1 cellular context compared by ENCODE assay signal in the genomic region with DNA sequence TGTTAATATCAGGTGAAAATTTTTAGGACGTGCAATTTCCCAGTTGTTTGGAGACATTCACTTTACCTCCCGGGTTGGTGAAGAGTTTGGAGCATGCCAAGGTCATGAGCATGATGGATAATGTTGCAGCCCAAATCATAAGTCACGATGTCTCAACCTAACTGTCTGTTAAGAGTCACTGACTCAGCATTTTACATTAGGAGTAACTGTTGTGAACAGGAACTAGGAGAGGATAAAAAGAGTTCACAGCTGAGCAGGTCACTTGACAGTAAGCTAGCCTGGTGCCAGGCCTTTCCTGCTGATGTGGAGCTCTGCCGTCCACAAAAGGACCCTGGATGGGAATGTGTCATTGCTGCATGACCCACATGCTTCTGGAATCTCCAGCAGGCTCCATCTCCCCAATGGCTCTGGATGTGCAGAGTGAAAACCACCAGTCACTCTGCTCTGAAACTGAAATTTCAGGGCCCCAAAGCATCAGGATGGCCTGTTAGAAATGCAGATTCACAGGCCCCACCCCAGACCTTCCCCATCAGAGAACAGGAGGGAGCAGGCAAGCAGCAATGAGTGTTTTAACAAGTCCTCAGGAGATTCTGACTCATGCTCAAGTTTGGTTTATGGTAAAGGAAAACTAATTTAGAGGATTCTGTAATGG.
TF ChIP-seq lines count a peak whose summit lies in the region.

No MANE protein-coding gene starts in this region.

TF ChIP-seq in K562, 482 proteins besides CTCF, POLR2A, EP300 and RAD21 (continued from another document and continues in another):
- TF ChIP-seq, protein P1, sequence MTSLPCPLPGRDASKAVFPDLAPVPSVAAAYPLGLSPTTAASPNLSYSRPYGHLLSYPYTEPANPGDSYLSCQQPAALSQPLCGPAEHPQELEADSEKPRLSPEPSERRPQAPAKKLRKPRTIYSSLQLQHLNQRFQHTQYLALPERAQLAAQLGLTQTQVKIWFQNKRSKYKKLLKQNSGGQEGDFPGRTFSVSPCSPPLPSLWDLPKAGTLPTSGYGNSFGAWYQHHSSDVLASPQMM (CRISPR knock-in tag; IDR thresholded peaks at IDR 0.05), result no peak
- TF ChIP-seq, protein P2, sequence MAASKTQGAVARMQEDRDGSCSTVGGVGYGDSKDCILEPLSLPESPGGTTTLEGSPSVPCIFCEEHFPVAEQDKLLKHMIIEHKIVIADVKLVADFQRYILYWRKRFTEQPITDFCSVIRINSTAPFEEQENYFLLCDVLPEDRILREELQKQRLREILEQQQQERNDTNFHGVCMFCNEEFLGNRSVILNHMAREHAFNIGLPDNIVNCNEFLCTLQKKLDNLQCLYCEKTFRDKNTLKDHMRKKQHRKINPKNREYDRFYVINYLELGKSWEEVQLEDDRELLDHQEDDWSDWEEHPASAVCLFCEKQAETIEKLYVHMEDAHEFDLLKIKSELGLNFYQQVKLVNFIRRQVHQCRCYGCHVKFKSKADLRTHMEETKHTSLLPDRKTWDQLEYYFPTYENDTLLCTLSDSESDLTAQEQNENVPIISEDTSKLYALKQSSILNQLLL (CRISPR knock-in tag; IDR thresholded peaks at IDR 0.05; ENCODE audit: borderline replicate concordance), result no peak
- TF ChIP-seq MEF2D (tag; conservative IDR thresholded peaks at IDR 0.05; ENCODE audit: low read depth), result peak; percentile 77
- no peak for TF ChIP-seq PTTG1 (tag; IDR thresholded peaks at IDR 0.05; ENCODE audit: low read depth)
- 0 out of 4 replicates have a peak, but pooled peaks of 1 of the 2 experiments have one; percentile 62 for TF ChIP-seq TBL1XR1 (IDR thresholded peaks at IDR 0.05; ENCODE audit: low read length in 2 of 2)
- TF ChIP-seq TRIM24 (IDR thresholded peaks at IDR 0.05), result peak in 1 of 2 experiments; percentile 73; a peak in 3 of 4 replicates
- TF ChIP-seq REST (CRISPR knock-in tag; IDR thresholded peaks at IDR 0.05; ENCODE audit: low read depth), result peak; percentile 58
- peak; percentile 48 for TF ChIP-seq EP400 (IDR thresholded peaks at IDR 0.05)
- TF ChIP-seq SETDB1 (IDR thresholded peaks at IDR 0.05; ENCODE audit: low read length), result no peak
- TF ChIP-seq DMBX1 (CRISPR knock-in tag; IDR thresholded peaks at IDR 0.05; ENCODE audit: borderline replicate concordance), result peak; percentile 23; the same call in 1 of the 2 replicates
- no peak for TF ChIP-seq NR1H2 (CRISPR knock-in tag; IDR thresholded peaks at IDR 0.05)
- no peak; the same call in 1 of the 2 replicates for TF ChIP-seq MYC (IDR thresholded peaks at IDR 0.05; ENCODE audit: low read depth, low read length)
- peak; percentile 55; the same call in 1 of the 2 replicates for TF ChIP-seq MYC (CRISPR knock-in tag; IDR thresholded peaks at IDR 0.05; ENCODE audit: borderline replicate concordance, low read depth)
- TF ChIP-seq TSC22D4 (tag; IDR thresholded peaks at IDR 0.05), result no peak
- TF ChIP-seq NCOA6 (IDR thresholded peaks at IDR 0.05), result no peak
- no peak for TF ChIP-seq CBX3 (IDR thresholded peaks at IDR 0.05; ENCODE audit: borderline replicate concordance in 1 of 2, low read length in 2 of 2)
- TF ChIP-seq EHMT2 (IDR thresholded peaks at IDR 0.05), result 0 out of 2 replicates have a peak, but pooled peaks have one; percentile 39
- TF ChIP-seq NR0B1 (IDR thresholded peaks at IDR 0.05; ENCODE audit: partially characterized antibody), result no peak
- TF ChIP-seq ETV1 (tag; conservative IDR thresholded peaks at IDR 0.05; ENCODE audit: low read depth), result peak; percentile 73
- peak; percentile 40; the same call in 1 of the 2 replicates for TF ChIP-seq OTX1 (CRISPR knock-in tag; IDR thresholded peaks at IDR 0.05)
- TF ChIP-seq PYGO2 (tag; IDR thresholded peaks at IDR 0.05), result no peak
- TF ChIP-seq ZNF274 (IDR thresholded peaks at IDR 0.05; ENCODE audit: borderline replicate concordance, low read depth, low read length), result no peak
- TF ChIP-seq ZNF175 (CRISPR knock-in tag; IDR thresholded peaks at IDR 0.05; ENCODE audit: low read depth), result 0 out of 2 replicates have a peak, but pooled peaks have one; percentile 10
- TF ChIP-seq DDX20 (tag; IDR thresholded peaks at IDR 0.05; ENCODE audit: low read depth), result no peak
- peak; percentile 90 for TF ChIP-seq SMAD4 (CRISPR knock-in tag; conservative IDR thresholded peaks at IDR 0.05)
- TF ChIP-seq, protein P3, sequence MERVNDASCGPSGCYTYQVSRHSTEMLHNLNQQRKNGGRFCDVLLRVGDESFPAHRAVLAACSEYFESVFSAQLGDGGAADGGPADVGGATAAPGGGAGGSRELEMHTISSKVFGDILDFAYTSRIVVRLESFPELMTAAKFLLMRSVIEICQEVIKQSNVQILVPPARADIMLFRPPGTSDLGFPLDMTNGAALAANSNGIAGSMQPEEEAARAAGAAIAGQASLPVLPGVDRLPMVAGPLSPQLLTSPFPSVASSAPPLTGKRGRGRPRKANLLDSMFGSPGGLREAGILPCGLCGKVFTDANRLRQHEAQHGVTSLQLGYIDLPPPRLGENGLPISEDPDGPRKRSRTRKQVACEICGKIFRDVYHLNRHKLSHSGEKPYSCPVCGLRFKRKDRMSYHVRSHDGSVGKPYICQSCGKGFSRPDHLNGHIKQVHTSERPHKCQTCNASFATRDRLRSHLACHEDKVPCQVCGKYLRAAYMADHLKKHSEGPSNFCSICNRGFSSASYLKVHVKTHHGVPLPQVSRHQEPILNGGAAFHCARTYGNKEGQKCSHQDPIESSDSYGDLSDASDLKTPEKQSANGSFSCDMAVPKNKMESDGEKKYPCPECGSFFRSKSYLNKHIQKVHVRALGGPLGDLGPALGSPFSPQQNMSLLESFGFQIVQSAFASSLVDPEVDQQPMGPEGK (CRISPR knock-in tag; IDR thresholded peaks at IDR 0.05; ENCODE audit: borderline replicate concordance), result 0 out of 2 replicates have a peak, but pooled peaks have one; percentile 20
- TF ChIP-seq ZNF766 (CRISPR knock-in tag; conservative IDR thresholded peaks at IDR 0.05), result peak; percentile 89
- peak; percentile 54; the same call in 1 of the 2 replicates for TF ChIP-seq VEZF1 (CRISPR knock-in tag; IDR thresholded peaks at IDR 0.05)
- TF ChIP-seq ZFPM2 (CRISPR knock-in tag; IDR thresholded peaks at IDR 0.05), result 0 out of 2 replicates have a peak, but pooled peaks have one; percentile 35
- TF ChIP-seq BRF2 (IDR thresholded peaks at IDR 0.05; ENCODE audit: borderline replicate concordance, insufficient read depth, insufficient read length), result no peak
- 0 out of 2 replicates have a peak, but pooled peaks have one; percentile 31 for TF ChIP-seq TCFL5 (CRISPR knock-in tag; conservative IDR thresholded peaks at IDR 0.05)
- peak; percentile 58 for TF ChIP-seq MIER1 (IDR thresholded peaks at IDR 0.05; ENCODE audit: low read depth)
- TF ChIP-seq CREB1 (IDR thresholded peaks at IDR 0.05), result no peak
- TF ChIP-seq CREB1 (CRISPR knock-in tag; IDR thresholded peaks at IDR 0.05), result no peak
- TF ChIP-seq BDP1 (IDR thresholded peaks at IDR 0.05; ENCODE audit: insufficient read depth, insufficient read length), result no peak
- peak; percentile 78 for TF ChIP-seq ARID1B (IDR thresholded peaks at IDR 0.05)
- TF ChIP-seq ARHGAP35 (IDR thresholded peaks at IDR 0.05; ENCODE audit: partially characterized antibody), result no peak
- TF ChIP-seq NFIC (IDR thresholded peaks at IDR 0.05), result no peak
- TF ChIP-seq GATAD2B (IDR thresholded peaks at IDR 0.05; ENCODE audit: borderline replicate concordance), result 0 out of 2 replicates have a peak, but pooled peaks have one; percentile 13
- 0 out of 2 replicates have a peak, but pooled peaks have one; percentile 60 for TF ChIP-seq ERF (CRISPR knock-in tag; IDR thresholded peaks at IDR 0.05)
- TF ChIP-seq, protein P4, sequence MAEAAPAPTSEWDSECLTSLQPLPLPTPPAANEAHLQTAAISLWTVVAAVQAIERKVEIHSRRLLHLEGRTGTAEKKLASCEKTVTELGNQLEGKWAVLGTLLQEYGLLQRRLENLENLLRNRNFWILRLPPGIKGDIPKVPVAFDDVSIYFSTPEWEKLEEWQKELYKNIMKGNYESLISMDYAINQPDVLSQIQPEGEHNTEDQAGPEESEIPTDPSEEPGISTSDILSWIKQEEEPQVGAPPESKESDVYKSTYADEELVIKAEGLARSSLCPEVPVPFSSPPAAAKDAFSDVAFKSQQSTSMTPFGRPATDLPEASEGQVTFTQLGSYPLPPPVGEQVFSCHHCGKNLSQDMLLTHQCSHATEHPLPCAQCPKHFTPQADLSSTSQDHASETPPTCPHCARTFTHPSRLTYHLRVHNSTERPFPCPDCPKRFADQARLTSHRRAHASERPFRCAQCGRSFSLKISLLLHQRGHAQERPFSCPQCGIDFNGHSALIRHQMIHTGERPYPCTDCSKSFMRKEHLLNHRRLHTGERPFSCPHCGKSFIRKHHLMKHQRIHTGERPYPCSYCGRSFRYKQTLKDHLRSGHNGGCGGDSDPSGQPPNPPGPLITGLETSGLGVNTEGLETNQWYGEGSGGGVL (CRISPR knock-in tag; IDR thresholded peaks at IDR 0.05), result no peak
- no peak; the same call in 1 of the 2 replicates for TF ChIP-seq POLR2H (tag; IDR thresholded peaks at IDR 0.05; ENCODE audit: low read depth)
- TF ChIP-seq, protein P5, sequence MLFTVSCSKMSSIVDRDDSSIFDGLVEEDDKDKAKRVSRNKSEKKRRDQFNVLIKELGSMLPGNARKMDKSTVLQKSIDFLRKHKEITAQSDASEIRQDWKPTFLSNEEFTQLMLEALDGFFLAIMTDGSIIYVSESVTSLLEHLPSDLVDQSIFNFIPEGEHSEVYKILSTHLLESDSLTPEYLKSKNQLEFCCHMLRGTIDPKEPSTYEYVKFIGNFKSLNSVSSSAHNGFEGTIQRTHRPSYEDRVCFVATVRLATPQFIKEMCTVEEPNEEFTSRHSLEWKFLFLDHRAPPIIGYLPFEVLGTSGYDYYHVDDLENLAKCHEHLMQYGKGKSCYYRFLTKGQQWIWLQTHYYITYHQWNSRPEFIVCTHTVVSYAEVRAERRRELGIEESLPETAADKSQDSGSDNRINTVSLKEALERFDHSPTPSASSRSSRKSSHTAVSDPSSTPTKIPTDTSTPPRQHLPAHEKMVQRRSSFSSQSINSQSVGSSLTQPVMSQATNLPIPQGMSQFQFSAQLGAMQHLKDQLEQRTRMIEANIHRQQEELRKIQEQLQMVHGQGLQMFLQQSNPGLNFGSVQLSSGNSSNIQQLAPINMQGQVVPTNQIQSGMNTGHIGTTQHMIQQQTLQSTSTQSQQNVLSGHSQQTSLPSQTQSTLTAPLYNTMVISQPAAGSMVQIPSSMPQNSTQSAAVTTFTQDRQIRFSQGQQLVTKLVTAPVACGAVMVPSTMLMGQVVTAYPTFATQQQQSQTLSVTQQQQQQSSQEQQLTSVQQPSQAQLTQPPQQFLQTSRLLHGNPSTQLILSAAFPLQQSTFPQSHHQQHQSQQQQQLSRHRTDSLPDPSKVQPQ (CRISPR knock-in tag; IDR thresholded peaks at IDR 0.05; ENCODE audit: borderline replicate concordance), result peak; percentile 8; the same call in 1 of the 2 replicates
- TF ChIP-seq TFAP4 (CRISPR knock-in tag; IDR thresholded peaks at IDR 0.05; ENCODE audit: borderline replicate concordance), result peak; percentile 86
